ENCODE assay signal across 21 cellular contexts in genomic region chr20:42516692-42517091, GRCh38.
DNase-seq lines count a peak whose midpoint lies in the region; ATAC-seq, FAIRE-seq and TF ChIP-seq lines count a peak whose summit lies in the region.
"Had no signal": no experiment of that assay in that cellular context is flagged by ENCODE, and none has a peak within 500 bp of the region (broad histone marks: within the 10 kb centered on the region; RNA-seq: fewer than 3 reads in every experiment).

No MANE protein-coding gene starts in this region.

- H3K4me1 ChIP-seq in A549: no peaks in the 10 kb centered on the region
- H3K4me1 ChIP-seq in IMR-90 (ENCODE audit: control insufficient read depth, insufficient read depth, low read length): no peaks in the 10 kb centered on the region
- no peaks in the 10 kb centered on the region for H3K4me1 ChIP-seq in small intestine (ENCODE audit: control insufficient read depth in 2 of 2, insufficient read depth in 1 of 2, low read depth in 1 of 2, low read length in 1 of 2)
- H3K4me1 ChIP-seq: BLaER1 treated with 17β-estradiol and CSF1 and Interleukin-3, amounts not matched to agents 10 nM and 100 nM; Caco-2 had no signal

- H3K4me3 Mint-ChIP-seq in activated T-helper 2 cell treated with anti-CD3 and anti-CD28 coated beads, Interferon-gamma antibody, Interleukin-2, Interleukin-4, amounts not matched to agents 10 μg/mL and 5 μg/mL and 100 μg/mL, durations not matched to agents 14 hours and 24 hours and 36 hours (ENCODE audit: low read depth): no peak overlapping the region
- H3K4me3 Mint-ChIP-seq: B cell; CD4-positive, alpha-beta T cell; CD8-positive, alpha-beta T cell had no signal

- no peak overlapping the region for H3K18ac ChIP-seq in IMR-90 (ENCODE audit: low read depth, low read length)

- WGBS in A549 (ENCODE audit: missing lambda C conversion rate): 3% methylated on average over 3 of the region's 3 CpGs
- no CpG with 5 or more reads among the region's 3 CpGs for WGBS in IMR-90 (ENCODE audit: extremely low coverage in 2 of 2, insufficient read length in 1 of 2), 2 experiments
- 64 to 81% (median 74%) methylated on average over 3 of the region's 3 CpGs for WGBS in small intestine, 3 donors

- TF ChIP-seq EP300 in A549 (IDR thresholded peaks at IDR 0.05): no peak

- H4K20me1 ChIP-seq in IMR-90 (ENCODE audit: insufficient read depth, low read length): no peaks in the 10 kb centered on the region
- H4K20me1 ChIP-seq: BLaER1 treated with 17β-estradiol and CSF1 and Interleukin-3, amounts not matched to agents 10 nM and 100 nM had no signal

- H3K4me1 Mint-ChIP-seq in activated T-helper 2 cell treated with anti-CD3 and anti-CD28 coated beads, Interferon-gamma antibody, Interleukin-2, Interleukin-4, amounts not matched to agents 10 μg/mL and 5 μg/mL and 100 μg/mL, durations not matched to agents 14 hours and 24 hours and 36 hours (ENCODE audit: low read depth): no peaks in the 10 kb centered on the region
- H3K4me1 Mint-ChIP-seq: B cell had no signal

- H2BK15ac ChIP-seq in IMR-90 (ENCODE audit: low read depth, low read length): no peak overlapping the region

- TF ChIP-seq POLR2A in A549 (IDR thresholded peaks at IDR 0.05; ENCODE audit: low read length) (no peak), IMR-90 (IDR thresholded peaks at IDR 0.05; ENCODE audit: low read depth, low read length) (no peak)

- no peak overlapping the region for H3K4ac ChIP-seq in IMR-90 (ENCODE audit: low read depth, low read length)

- intact Hi-C loops in IMR-90 (cut with micrococcal nuclease): no loop called here
- intact Hi-C loops in activated T-helper 2 cell treated with anti-CD3 and anti-CD28 coated beads, Interferon-gamma antibody, Interleukin-2, Interleukin-4, amounts not matched to agents 10 μg/mL and 5 μg/mL and 100 μg/mL, durations not matched to agents 14 hours and 24 hours and 36 hours (cut with micrococcal nuclease): no loop called here

- no peak overlapping the region for H2AK9ac ChIP-seq in IMR-90 (replicated peaks; ENCODE audit: low read depth, low read length, poor library complexity)

- H3K4me3 ChIP-seq in A549 (no peak overlapping the region), IMR-90 (ENCODE audit: insufficient read depth, low read depth, low read length) (no peak overlapping the region), small intestine (ENCODE audit: low read depth in 1 of 2, low read length in 2 of 2) (no peak overlapping the region)
- H3K4me3 ChIP-seq: BLaER1 treated with 17β-estradiol and CSF1 and Interleukin-3, amounts not matched to agents 10 nM and 100 nM had no signal

- no peaks in the 10 kb centered on the region for H3K79me1 ChIP-seq in IMR-90 (ENCODE audit: low read depth in 1 of 2, low read length in 2 of 2)

- no peak for ATAC-seq in A549
- ATAC-seq in IMR-90 (ENCODE audit: low read depth): no peak
- ATAC-seq in HG03039 (IDR thresholded peaks at IDR 0.05; ENCODE audit: unreplicated experiment): no peak
- ATAC-seq: CD8-positive, alpha-beta T cell had no signal

- no peak overlapping the region for H2AK5ac ChIP-seq in IMR-90 (ENCODE audit: low read depth, low read length)

- H3K9ac ChIP-seq in IMR-90 (ENCODE audit: low read depth, low read length): no peak overlapping the region
- H3K9ac ChIP-seq: BLaER1 treated with 17β-estradiol and CSF1 and Interleukin-3, amounts not matched to agents 10 nM and 100 nM had no signal

- H2AFZ ChIP-seq in IMR-90 (replicated peaks; ENCODE audit: low read length, poor library complexity): no peak overlapping the region

- H2BK20ac ChIP-seq in IMR-90 (ENCODE audit: low read depth, low read length): no peak overlapping the region

- H2BK120ac ChIP-seq in IMR-90 (ENCODE audit: low read depth, low read length): no peak overlapping the region

- H4K5ac ChIP-seq in IMR-90 (ENCODE audit: low read depth, low read length): no peak overlapping the region

- no peak overlapping the region for H3K23ac ChIP-seq in IMR-90 (ENCODE audit: low read depth, low read length)

- H2BK5ac ChIP-seq in IMR-90 (ENCODE audit: low read depth, low read length, poor library complexity, severe bottlenecking): no peak overlapping the region

- DNase-seq in A549 (ENCODE audit: low read depth in 1 of 2, low spot score in 1 of 2): no peak
- no peak for DNase-seq in IMR-90
- no peak for DNase-seq in small intestine
- DNase-seq in activated T-helper 2 cell treated with anti-CD3 and anti-CD28 coated beads, Interferon-gamma antibody, Interleukin-2, Interleukin-4, amounts not matched to agents 10 μg/mL and 5 μg/mL and 100 μg/mL, durations not matched to agents 14 hours and 24 hours and 36 hours (ENCODE audit: low spot score): no peak
- DNase-seq: 8988T; AML-193; Caco-2; Calu3; CD4-positive, alpha-beta T cell; CD8-positive, alpha-beta T cell; DMS79 treated with DMSO at 0.1 percent for 48 hours; GF-D8 had no signal

- CTCF ChIA-PET in A549 (lab: Yijun Ruan, JAX) (interaction anchor here (1.0 kb wide), 1 partner anchor 779 kb away, joined by 3 read pairs; no protein-coding TSS in a partner anchor), IMR-90 (lab: Yijun Ruan, JAX) (interaction anchor here (0.6 to 0.7 kb wide), 2 partner anchors 23 to 689 kb away, joined by 6 to 8 read pairs; no protein-coding TSS in a partner anchor)

- no peak overlapping the region for H3K14ac ChIP-seq in IMR-90 (replicated peaks; ENCODE audit: low read depth, low read length)

- H3K27ac Mint-ChIP-seq in activated T-helper 2 cell treated with anti-CD3 and anti-CD28 coated beads, Interferon-gamma antibody, Interleukin-2, Interleukin-4, amounts not matched to agents 10 μg/mL and 5 μg/mL and 100 μg/mL, durations not matched to agents 14 hours and 24 hours and 36 hours: no peak overlapping the region
- H3K27ac Mint-ChIP-seq: B cell; CD4-positive, alpha-beta T cell; CD8-positive, alpha-beta T cell had no signal

- H3K36me3 ChIP-seq in IMR-90 (ENCODE audit: control insufficient read depth, insufficient read depth, low read length) (no peaks in the 10 kb centered on the region), small intestine (ENCODE audit: control insufficient read depth in 2 of 2, insufficient read depth in 2 of 2, low read length in 2 of 2) (no peaks in the 10 kb centered on the region)
- H3K36me3 ChIP-seq: BLaER1 treated with 17β-estradiol and CSF1 and Interleukin-3, amounts not matched to agents 10 nM and 100 nM had no signal

- no peak overlapping the region for H3K4me2 ChIP-seq in A549
- no peak overlapping the region for H3K4me2 ChIP-seq in IMR-90 (ENCODE audit: low read depth, low read length)
- H3K4me2 ChIP-seq: BLaER1 treated with 17β-estradiol and CSF1 and Interleukin-3, amounts not matched to agents 10 nM and 100 nM had no signal

- TF ChIP-seq RAD21 in A549 (conservative IDR thresholded peaks at IDR 0.05 in 1 of 2, IDR thresholded peaks at IDR 0.05 in 1 of 2) (no peak), IMR-90 (IDR thresholded peaks at IDR 0.05; ENCODE audit: low read length) (no peak)

- no peaks in the 10 kb centered on the region for H3K27me3 Mint-ChIP-seq in activated T-helper 2 cell treated with anti-CD3 and anti-CD28 coated beads, Interferon-gamma antibody, Interleukin-2, Interleukin-4, amounts not matched to agents 10 μg/mL and 5 μg/mL and 100 μg/mL, durations not matched to agents 14 hours and 24 hours and 36 hours (ENCODE audit: low read depth)
- H3K27me3 Mint-ChIP-seq: B cell; CD4-positive, alpha-beta T cell had no signal

- H3K27me3 ChIP-seq in IMR-90 (ENCODE audit: control insufficient read depth, insufficient read depth, low read length): no peaks in the 10 kb centered on the region
- no peaks in the 10 kb centered on the region for H3K27me3 ChIP-seq in small intestine (ENCODE audit: control insufficient read depth in 2 of 2, insufficient read depth in 2 of 2, low read length in 2 of 2)
- H3K27me3 ChIP-seq: BLaER1 treated with 17β-estradiol and CSF1 and Interleukin-3, amounts not matched to agents 10 nM and 100 nM had no signal

- no peaks in the 10 kb centered on the region for H3K36me3 Mint-ChIP-seq in activated T-helper 2 cell treated with anti-CD3 and anti-CD28 coated beads, Interferon-gamma antibody, Interleukin-2, Interleukin-4, amounts not matched to agents 10 μg/mL and 5 μg/mL and 100 μg/mL, durations not matched to agents 14 hours and 24 hours and 36 hours (ENCODE audit: low read depth)
- H3K36me3 Mint-ChIP-seq: CD8-positive, alpha-beta T cell had no signal

- POLR2A ChIA-PET in A549 (lab: Yijun Ruan, JAX): no interaction called here
- POLR2A ChIA-PET in IMR-90 (lab: Charles Lee; ENCODE audit: unreplicated experiment): no interaction called here

- TF ChIP-seq CTCF in A549 (IDR thresholded peaks at IDR 0.05): no peak
- no peak for TF ChIP-seq CTCF in IMR-90 (conservative IDR thresholded peaks at IDR 0.05; ENCODE audit: low read depth, low read length)

- dilution Hi-C loops in IMR-90 (cut with HindIII; ENCODE audit: low sequenced_read_pairs, unreplicated experiment): no loop called here

- H4K8ac ChIP-seq in IMR-90 (ENCODE audit: low read depth in 2 of 2, low read length in 2 of 2): no peak overlapping the region

- peaks cover 4% of the 10 kb centered on the region for H3K9me3 Mint-ChIP-seq in activated T-helper 2 cell treated with anti-CD3 and anti-CD28 coated beads, Interferon-gamma antibody, Interleukin-2, Interleukin-4, amounts not matched to agents 10 μg/mL and 5 μg/mL and 100 μg/mL, durations not matched to agents 14 hours and 24 hours and 36 hours
- H3K9me3 Mint-ChIP-seq: CD4-positive, alpha-beta T cell had no signal

- H3K27ac ChIP-seq in A549 (no peak overlapping the region), IMR-90 (ENCODE audit: insufficient read depth, low read length) (no peak overlapping the region), small intestine (ENCODE audit: low read depth in 1 of 2, low read length in 1 of 2) (no peak overlapping the region)
- H3K27ac ChIP-seq: BLaER1 treated with 17β-estradiol and CSF1 and Interleukin-3, amounts not matched to agents 10 nM and 100 nM; C4-2B had no signal

- no peak for FAIRE-seq in A549 (lab: Jason Lieb, UNC)
- peak; percentile 39 for FAIRE-seq in small intestine (lab: Jason Lieb, UNC)
- FAIRE-seq: A204.1, D721Med, G401.6, GM12891, GM19239 had no signal

- BruUV-seq in IMR-90 (replicated peaks; lab: Mats Ljungman, UMichigan): no TSS peak

- in situ Hi-C loops in IMR-90 (cut with MboI; ENCODE audit: low sequenced_read_pairs): no loop called here

- no peak overlapping the region for H3K56ac ChIP-seq in IMR-90 (ENCODE audit: extremely low read depth, insufficient read depth, low read length)

- H3K9me3 ChIP-seq in A549: no peaks in the 10 kb centered on the region
- no peaks in the 10 kb centered on the region for H3K9me3 ChIP-seq in IMR-90 (ENCODE audit: control insufficient read depth, insufficient read depth, low read length)
- H3K9me3 ChIP-seq in small intestine (ENCODE audit: control insufficient read depth, low read depth): no peaks in the 10 kb centered on the region
- H3K9me3 ChIP-seq: Caco-2 had no signal

- no peaks in the 10 kb centered on the region for H3K9me1 ChIP-seq in IMR-90 (ENCODE audit: insufficient read depth, low read length)

- no peak overlapping the region for H4K91ac ChIP-seq in IMR-90 (ENCODE audit: insufficient read depth, low read depth, low read length)

TF ChIP-seq in A549, 52 proteins besides CTCF, POLR2A, EP300 and RAD21:
- TF ChIP-seq MAFK (IDR thresholded peaks at IDR 0.05; ENCODE audit: partially characterized antibody) (peak; percentile 38), KDM1A (IDR thresholded peaks at IDR 0.05; ENCODE audit: low read depth) (no peak)

TF ChIP-seq in IMR-90, 13 proteins besides CTCF, POLR2A, EP300 and RAD21 (continues in another document):
- TF ChIP-seq MXI1 (IDR thresholded peaks at IDR 0.05; ENCODE audit: borderline replicate concordance, low read depth, low read length): no peak
